10 cellular contexts compared by ENCODE assay signal in genomic region chr2:239928457-239929350, GRCh38.
DNase-seq lines count a peak whose midpoint lies in the region; ATAC-seq and TF ChIP-seq lines count a peak whose summit lies in the region.
"Had no signal": no experiment of that assay in that cellular context is flagged by ENCODE, and none has a peak within 500 bp of the region (broad histone marks: within the 10 kb centered on the region; RNA-seq: fewer than 3 reads in every experiment).

No MANE protein-coding gene starts in this region.

- TF ChIP-seq POLR2A in sigmoid colon (IDR thresholded peaks at IDR 0.05), result no peak

- H3K9me3 ChIP-seq in RWPE2 (ENCODE audit: severe bottlenecking), result no peaks in the 10 kb centered on the region
- no peaks in the 10 kb centered on the region for H3K9me3 ChIP-seq in sigmoid colon
- H3K9me3 ChIP-seq: SJCRH30 had no signal

- H3K36me3 ChIP-seq in RWPE2 (ENCODE audit: low read depth) (no peaks in the 10 kb centered on the region), sigmoid colon (no peaks in the 10 kb centered on the region)
- H3K36me3 ChIP-seq: SJCRH30 had no signal

- TF ChIP-seq CTCF in RWPE2 (IDR thresholded peaks at IDR 0.05; ENCODE audit: poor library complexity, severe bottlenecking) (no peak), sigmoid colon (IDR thresholded peaks at IDR 0.05) (no peak)

- H3K27ac ChIP-seq in RWPE2 (ENCODE audit: poor library complexity, severe bottlenecking) (no peak overlapping the region), sigmoid colon (no peak overlapping the region)
- H3K27ac ChIP-seq: SJCRH30 had no signal

- H3K27me3 ChIP-seq in RWPE2 (ENCODE audit: insufficient read depth, poor library complexity, severe bottlenecking) (peaks cover 15% of the 10 kb centered on the region), sigmoid colon (no peaks in the 10 kb centered on the region)
- H3K27me3 ChIP-seq: SJCRH30 had no signal

- H3K4me1 ChIP-seq in RWPE2 (ENCODE audit: insufficient read depth, poor library complexity, severe bottlenecking) (peaks cover 4% of the 10 kb centered on the region), sigmoid colon (no peaks in the 10 kb centered on the region)

- H3K4me3 ChIP-seq in RWPE2 (ENCODE audit: severe bottlenecking) (no peak overlapping the region), sigmoid colon (no peak overlapping the region)
- H3K4me3 ChIP-seq: SJCRH30 had no signal

- WGBS in sigmoid colon, 2 donors, result 80 to 84% methylated on average over 46 of the region's 46 CpGs

- DNase-seq in NCI-H82 (lab: John Stamatoyannopoulos, UW), result peak; percentile 39
- no peak for DNase-seq in NCI-H82 treated with DMSO at 0.1 percent for 48 hours (lab: John Stamatoyannopoulos, UW; ENCODE audit: unreplicated experiment)
- DNase-seq in RWPE2 (ENCODE audit: low spot score), result peak; percentile 49
- DNase-seq in globus pallidus (ENCODE audit: low spot score), result peak; percentile 94
- peak; percentile 61 for DNase-seq in sigmoid colon
- DNase-seq in DMS79 treated with DMSO at 0.1 percent for 48 hours (lab: John Stamatoyannopoulos, UW), result no peak
- no peak for DNase-seq in KG1 (lab: John Stamatoyannopoulos, UW)
- DNase-seq: stimulated activated CD4-positive, alpha-beta T cell treated with anti-CD3 and anti-CD28 coated beads, Interleukin-2, amount 100 ng/mL, for 48 hours had no signal

- no peak for TF ChIP-seq EP300 in sigmoid colon (IDR thresholded peaks at IDR 0.05)

- intact Hi-C loops in sigmoid colon (cut with DNase I), result no loop called here

- ATAC-seq in RWPE2 (ENCODE audit: low read depth), result no peak
- no peak for ATAC-seq in HG02870 (IDR thresholded peaks at IDR 0.05; ENCODE audit: unreplicated experiment)

Comparison
In these comparisons a context has a peak if more than half of its experiments do, and no peak if none do; other contexts are left out.
1. DNase-seq: peak in NCI-H82 (single experiment), RWPE2 (single experiment), globus pallidus (single experiment) and sigmoid colon (single experiment); none in NCI-H82 treated with DMSO at 0.1 percent for 48 hours (single experiment), DMS79 treated with DMSO at 0.1 percent for 48 hours (single experiment) and KG1 (single experiment).